ENCODE assay signal across 15 cellular contexts in genomic region chr10:83127942-83128575, GRCh38.
"Had no signal": no experiment of that assay in that cellular context is flagged by ENCODE, and none has a peak within 500 bp of the region (broad histone marks: within the 10 kb centered on the region; RNA-seq: fewer than 3 reads in every experiment).

No MANE protein-coding gene starts in this region.

- H3K4me3 Mint-ChIP-seq: activated naive CD8-positive, alpha-beta T cell treated with anti-CD3 and anti-CD28 coated beads, Interleukin-2, amount 50 U/mL, for 24 hours; activated T-helper 1 cell treated with anti-CD3 and anti-CD28 coated beads, Interleukin-12 subunit alpha, Interleukin-12 subunit beta, Interleukin-2, Interleukin-4 antibody, amounts not matched to agents 30 ng/mL and 10 ng/mL and 1 ng/mL, durations not matched to agents 14 hours and 24 hours and 36 hours; endodermal cell; memory B cell; natural killer cell treated with Interleukin-12 subunit alpha and Interleukin-12 subunit beta and Interleukin-15 and Interleukin-18, amount 100 ng/mL, for 72 hours had no signal

- H3K4me1 Mint-ChIP-seq: activated naive CD8-positive, alpha-beta T cell treated with anti-CD3 and anti-CD28 coated beads, Interleukin-2, amount 50 U/mL, for 24 hours; endodermal cell had no signal

- H3K36me3 Mint-ChIP-seq: memory B cell had no signal

- H3K27me3 Mint-ChIP-seq: activated naive CD8-positive, alpha-beta T cell treated with anti-CD3 and anti-CD28 coated beads, Interleukin-2, amount 50 U/mL, for 24 hours; memory B cell; natural killer cell treated with Interleukin-12 subunit alpha and Interleukin-12 subunit beta and Interleukin-15 and Interleukin-18, amount 100 ng/mL, for 72 hours had no signal

- H3K4me1 ChIP-seq: heart right ventricle, left lung, psoas muscle had no signal

- ATAC-seq: activated naive CD8-positive, alpha-beta T cell treated with anti-CD3 and anti-CD28 coated beads, Interleukin-2, amount 50 U/mL, for 24 hours; heart right ventricle; left lung; natural killer cell treated with Interleukin-12 subunit alpha and Interleukin-12 subunit beta and Interleukin-15 and Interleukin-18, amount 100 ng/mL, for 72 hours; psoas muscle; sciatic nerve had no signal

- H3K9me3 ChIP-seq: psoas muscle had no signal

- H3K27ac Mint-ChIP-seq: activated naive CD8-positive, alpha-beta T cell treated with anti-CD3 and anti-CD28 coated beads, Interleukin-2, amount 50 U/mL, for 24 hours; activated T-helper 1 cell treated with anti-CD3 and anti-CD28 coated beads, Interleukin-12 subunit alpha, Interleukin-12 subunit beta, Interleukin-2, Interleukin-4 antibody, amounts not matched to agents 30 ng/mL and 10 ng/mL and 1 ng/mL, durations not matched to agents 14 hours and 24 hours and 36 hours; endodermal cell; memory B cell; natural killer cell treated with Interleukin-12 subunit alpha and Interleukin-12 subunit beta and Interleukin-15 and Interleukin-18, amount 100 ng/mL, for 72 hours had no signal

- H3K27ac ChIP-seq: brain microvascular endothelial cell, heart right ventricle, left lung, psoas muscle had no signal

- H3K27me3 ChIP-seq: brain microvascular endothelial cell, heart right ventricle, left lung had no signal

- H3K4me3 ChIP-seq: heart right ventricle, left lung, psoas muscle had no signal

- H3K36me3 ChIP-seq: brain microvascular endothelial cell, heart right ventricle, left lung had no signal

- DNase-seq: activated naive CD4-positive, alpha-beta T cell treated with Interleukin-2 at 50 U/mL for 16 hours; activated naive CD8-positive, alpha-beta T cell treated with anti-CD3 and anti-CD28 coated beads, Interleukin-2, amount 50 U/mL, for 24 hours; brain microvascular endothelial cell; endodermal cell; heart right ventricle; left lung; psoas muscle; stimulated activated CD4-positive, alpha-beta T cell treated with anti-CD3 and anti-CD28 coated beads, Interleukin-2, amount 100 ng/mL, for 24 hours; stimulated activated naive CD4-positive, alpha-beta T cell; SW 1271; trophoblast cell had no signal
